ENCODE assay signal across 1 cellular context in the genomic region with DNA sequence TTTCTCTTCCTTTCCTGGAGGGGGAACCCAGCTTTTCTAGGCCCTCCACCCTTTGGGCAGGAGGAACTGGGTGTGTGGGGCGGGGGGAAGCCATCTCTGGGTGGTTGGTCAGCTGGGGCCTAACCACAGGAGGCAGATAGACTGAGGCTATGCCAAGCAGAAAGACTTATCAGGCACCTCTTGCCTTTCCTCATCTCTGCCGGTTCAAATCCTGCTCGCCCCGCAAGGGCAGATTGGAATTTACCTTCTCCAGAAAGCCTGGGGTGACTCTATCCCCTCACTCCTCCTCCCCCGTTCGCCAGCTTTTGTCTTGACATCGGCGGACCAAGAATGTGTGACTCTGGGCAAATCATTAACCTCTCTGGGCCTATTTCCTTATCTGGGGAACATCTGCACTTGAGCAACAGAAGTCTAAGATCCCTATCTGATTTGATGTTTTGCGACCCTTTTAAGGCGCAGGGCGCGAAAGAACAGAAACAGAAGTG.
A peak's percentile ranks its signal among the peaks of the same experiment; 100 is the strongest.
TF ChIP-seq lines count a peak whose summit lies in the region.

No MANE protein-coding gene starts in this region.

TF ChIP-seq in HEK293, 187 proteins besides CTCF, POLR2A, EP300 and RAD21 (continued from another document):
- TF ChIP-seq, protein P1, sequence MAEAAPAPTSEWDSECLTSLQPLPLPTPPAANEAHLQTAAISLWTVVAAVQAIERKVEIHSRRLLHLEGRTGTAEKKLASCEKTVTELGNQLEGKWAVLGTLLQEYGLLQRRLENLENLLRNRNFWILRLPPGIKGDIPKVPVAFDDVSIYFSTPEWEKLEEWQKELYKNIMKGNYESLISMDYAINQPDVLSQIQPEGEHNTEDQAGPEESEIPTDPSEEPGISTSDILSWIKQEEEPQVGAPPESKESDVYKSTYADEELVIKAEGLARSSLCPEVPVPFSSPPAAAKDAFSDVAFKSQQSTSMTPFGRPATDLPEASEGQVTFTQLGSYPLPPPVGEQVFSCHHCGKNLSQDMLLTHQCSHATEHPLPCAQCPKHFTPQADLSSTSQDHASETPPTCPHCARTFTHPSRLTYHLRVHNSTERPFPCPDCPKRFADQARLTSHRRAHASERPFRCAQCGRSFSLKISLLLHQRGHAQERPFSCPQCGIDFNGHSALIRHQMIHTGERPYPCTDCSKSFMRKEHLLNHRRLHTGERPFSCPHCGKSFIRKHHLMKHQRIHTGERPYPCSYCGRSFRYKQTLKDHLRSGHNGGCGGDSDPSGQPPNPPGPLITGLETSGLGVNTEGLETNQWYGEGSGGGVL (tag by site-specific recombination; IDR thresholded peaks at IDR 0.05) = peak; percentile 64
- TF ChIP-seq ZNF529 (tag by site-specific recombination; IDR thresholded peaks at IDR 0.05; ENCODE audit: insufficient replicate concordance) (no peak), ZNF155 (tag by site-specific recombination; IDR thresholded peaks at IDR 0.05) (no peak), PATZ1 (tag by site-specific recombination; IDR thresholded peaks at IDR 0.05) (0 out of 2 replicates have a peak, but pooled peaks have one; percentile 15), ZFHX2 (tag by site-specific recombination; conservative IDR thresholded peaks at IDR 0.05) (no peak), ZNF138 (tag by site-specific recombination; IDR thresholded peaks at IDR 0.05; ENCODE audit: borderline replicate concordance) (no peak), ZNF311 (tag by site-specific recombination; IDR thresholded peaks at IDR 0.05; ENCODE audit: borderline replicate concordance) (no peak), ZNF335 (tag by site-specific recombination; conservative IDR thresholded peaks at IDR 0.05) (peak; percentile 90)
- TF ChIP-seq, protein P2, sequence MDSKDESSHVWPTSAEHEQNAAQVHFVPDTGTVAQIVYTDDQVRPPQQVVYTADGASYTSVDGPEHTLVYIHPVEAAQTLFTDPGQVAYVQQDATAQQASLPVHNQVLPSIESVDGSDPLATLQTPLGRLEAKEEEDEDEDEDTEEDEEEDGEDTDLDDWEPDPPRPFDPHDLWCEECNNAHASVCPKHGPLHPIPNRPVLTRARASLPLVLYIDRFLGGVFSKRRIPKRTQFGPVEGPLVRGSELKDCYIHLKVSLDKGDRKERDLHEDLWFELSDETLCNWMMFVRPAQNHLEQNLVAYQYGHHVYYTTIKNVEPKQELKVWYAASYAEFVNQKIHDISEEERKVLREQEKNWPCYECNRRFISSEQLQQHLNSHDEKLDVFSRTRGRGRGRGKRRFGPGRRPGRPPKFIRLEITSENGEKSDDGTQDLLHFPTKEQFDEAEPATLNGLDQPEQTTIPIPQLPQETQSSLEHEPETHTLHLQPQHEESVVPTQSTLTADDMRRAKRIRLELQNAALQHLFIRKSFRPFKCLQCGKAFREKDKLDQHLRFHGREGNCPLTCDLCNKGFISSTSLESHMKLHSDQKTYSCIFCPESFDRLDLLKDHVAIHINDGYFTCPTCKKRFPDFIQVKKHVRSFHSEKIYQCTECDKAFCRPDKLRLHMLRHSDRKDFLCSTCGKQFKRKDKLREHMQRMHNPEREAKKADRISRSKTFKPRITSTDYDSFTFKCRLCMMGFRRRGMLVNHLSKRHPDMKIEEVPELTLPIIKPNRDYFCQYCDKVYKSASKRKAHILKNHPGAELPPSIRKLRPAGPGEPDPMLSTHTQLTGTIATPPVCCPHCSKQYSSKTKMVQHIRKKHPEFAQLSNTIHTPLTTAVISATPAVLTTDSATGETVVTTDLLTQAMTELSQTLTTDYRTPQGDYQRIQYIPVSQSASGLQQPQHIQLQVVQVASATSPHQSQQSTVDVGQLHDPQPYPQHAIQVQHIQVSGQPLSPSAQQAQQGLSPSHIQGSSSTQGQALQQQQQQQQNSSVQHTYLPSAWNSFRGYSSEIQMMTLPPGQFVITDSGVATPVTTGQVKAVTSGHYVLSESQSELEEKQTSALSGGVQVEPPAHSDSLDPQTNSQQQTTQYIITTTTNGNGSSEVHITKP (tag by site-specific recombination; IDR thresholded peaks at IDR 0.05) = peak; percentile 94
TF ChIP-seq in HEK293: peak in this region for 6.
